ENCODE assay signal across 1 cellular context in genomic region chr2:236403125-236403524, GRCh38.
TF ChIP-seq lines count a peak whose summit lies in the region.

No MANE protein-coding gene starts in this region.

TF ChIP-seq in H1, 55 proteins besides CTCF, POLR2A, EP300 and RAD21 (continued from another document):
- TF ChIP-seq CHD7 (IDR thresholded peaks at IDR 0.05; ENCODE audit: insufficient replicate concordance, low read length) (no peak), CEBPB (IDR thresholded peaks at IDR 0.05; ENCODE audit: low read depth, low read length) (no peak), SP4 (IDR thresholded peaks at IDR 0.05; ENCODE audit: low read length) (no peak), SIX5 (IDR thresholded peaks at IDR 0.05; ENCODE audit: low read depth, low read length) (no peak), TBP (IDR thresholded peaks at IDR 0.05; ENCODE audit: low read depth, low read length) (no peak), CTBP2 (IDR thresholded peaks at IDR 0.05; ENCODE audit: borderline replicate concordance, insufficient read depth, insufficient read length, low read length) (no peak), FOSL1 (IDR thresholded peaks at IDR 0.05; ENCODE audit: insufficient read depth, low read depth, low read length) (no peak), SUZ12 (IDR thresholded peaks at IDR 0.05; ENCODE audit: low read length) (no peak), BCL11A (IDR thresholded peaks at IDR 0.05; ENCODE audit: low read depth in 2 of 2, low read length in 2 of 2) (no peak), POLR2AphosphoS5 (IDR thresholded peaks at IDR 0.05; ENCODE audit: low read depth, low read length) (no peak), CBX8 (IDR thresholded peaks at IDR 0.05; ENCODE audit: borderline replicate concordance, low read depth, low read length) (no peak)
